In genomic region chr2:70089946-70090523, GRCh38 we compare ENCODE assay signal across 8 cellular contexts. TPM values are rescaled to one million over a fixed set of nuclear protein-coding genes. Genes with fewer than 3 reads are reported as not detected.
DNase-seq lines count a peak whose midpoint lies in the region; ATAC-seq and TF ChIP-seq lines count a peak whose summit lies in the region.

No MANE protein-coding gene starts in this region.

- ATAC-seq in Right ventricle myocardium superior (ENCODE audit: poor library complexity) (no peak), HG03469 (IDR thresholded peaks at IDR 0.05; ENCODE audit: unreplicated experiment) (no peak)

- peak overlapping the region; percentile 82 for H3K4me3 ChIP-seq in left ventricle myocardium inferior
- H3K4me3 ChIP-seq in astrocyte of the spinal cord (ENCODE audit: low read depth, low read length) = peak overlapping the region; percentile 86

- in situ Hi-C loops in astrocyte of the spinal cord (cut with HindIII; ENCODE audit: low sequenced_read_pairs) = no loop called here

- no peaks in the 10 kb centered on the region for H3K9me3 ChIP-seq in left ventricle myocardium inferior (replicated peaks)

- DNase-seq in left ventricle myocardium inferior (no peak), Right ventricle myocardium superior (no peak), astrocyte of the spinal cord (ENCODE audit: low read depth, low spot score) (no peak), mesenteric fat pad (ENCODE audit: low spot score) (peak; percentile 14), nucleus accumbens (lab: John Stamatoyannopoulos, UW) (no peak), NCI-H1436 (lab: John Stamatoyannopoulos, UW) (no peak), SK-N-DZ (ENCODE audit: low spot score) (no peak)

- TF ChIP-seq CTCF in left ventricle myocardium inferior (IDR thresholded peaks at IDR 0.05; ENCODE audit: borderline replicate concordance) = no peak
- TF ChIP-seq CTCF in astrocyte of the spinal cord (IDR thresholded peaks at IDR 0.05; ENCODE audit: low read depth, low read length) = no peak

- intact Hi-C loops in left ventricle myocardium inferior (cut with micrococcal nuclease) (loop anchor here (5.0 kb wide), 1 partner anchor 47 kb away; no protein-coding TSS in a partner anchor), Right ventricle myocardium superior (cut with DNase I) (loop anchor here (5.0 kb wide), 1 partner anchor 178 kb away; no protein-coding TSS in a partner anchor)

- H3K36me3 ChIP-seq in left ventricle myocardium inferior = peaks cover 19% of the 10 kb centered on the region

- H3K27ac ChIP-seq in left ventricle myocardium inferior (replicated peaks) = peak overlapping the region; percentile 100

- no peaks in the 10 kb centered on the region for H3K27me3 ChIP-seq in left ventricle myocardium inferior (ENCODE audit: low read depth)

- H3K4me1 ChIP-seq in left ventricle myocardium inferior = peaks cover 56% of the 10 kb centered on the region

RNA-seq across cellular contexts. Expression of gene PCBP1, which starts 2.8 kb away (rescaled TPM):
- 205 TPM for total RNA-seq in left ventricle myocardium inferior
- 201 TPM for total RNA-seq in Right ventricle myocardium superior
- 399 TPM for total RNA-seq in mesenteric fat pad
- polyA plus RNA-seq in SK-N-DZ (2014; cell fraction: cytosol; rRNA removed) = 43.7 and 50.5 TPM in 2 replicates
- polyA plus RNA-seq in SK-N-DZ (2014; cell fraction: nucleus; rRNA removed) = 25.4 and 55.6 TPM in 2 replicates
